In genomic region chr15:64288577-64288976, GRCh38 we compare ENCODE assay signal across 24 cellular contexts.
DNase-seq lines count a peak whose midpoint lies in the region; ATAC-seq and TF ChIP-seq lines count a peak whose summit lies in the region.
"Had no signal": no experiment of that assay in that cellular context is flagged by ENCODE, and none has a peak within 500 bp of the region (broad histone marks: within the 10 kb centered on the region; RNA-seq: fewer than 3 reads in every experiment).

No MANE protein-coding gene starts in this region.

- no peak overlapping the region for H2BK12ac ChIP-seq in H9 (ENCODE audit: insufficient read length, low read depth, low read length)

- H3K56ac ChIP-seq in H9 (ENCODE audit: insufficient read length, low read depth, low read length): no peak overlapping the region

- TF ChIP-seq CTCF in AG09309 (IDR thresholded peaks at IDR 0.05; ENCODE audit: control insufficient read depth, insufficient read depth, low read depth, low read length, missing control alignments) (no peak), H9 (conservative IDR thresholded peaks at IDR 0.05) (no peak), foreskin fibroblast (IDR thresholded peaks at IDR 0.05; ENCODE audit: low read depth, low read length) (no peak), ovary (IDR thresholded peaks at IDR 0.05) (no peak)

- H3T11ph ChIP-seq in H9 (ENCODE audit: low read length): no peak overlapping the region

- TF ChIP-seq POLR2A in ovary (IDR thresholded peaks at IDR 0.05): no peak

- H2BK15ac ChIP-seq in H9 (ENCODE audit: low read depth, low read length): no peak overlapping the region

- no peak for ATAC-seq in HG03108 (IDR thresholded peaks at IDR 0.05; ENCODE audit: unreplicated experiment)
- ATAC-seq: stimulated activated effector memory CD8-positive, alpha-beta T cell treated with anti-CD3 and anti-CD28 coated beads, Interleukin-12 subunit alpha, Interleukin-12 subunit beta, amount 100 ng/mL, for 72 hours had no signal

- H3K9me3 ChIP-seq in H9 (ENCODE audit: control insufficient read depth, low read depth, low read length): no peaks in the 10 kb centered on the region
- no peaks in the 10 kb centered on the region for H3K9me3 ChIP-seq in SJCRH30 (replicated peaks)
- H3K9me3 ChIP-seq in ovary: no peaks in the 10 kb centered on the region
- H3K9me3 ChIP-seq: colonic mucosa, HAP-1, tibial artery had no signal

- H3K4me3 ChIP-seq in AG09309 (ENCODE audit: control insufficient read depth, low read depth, low read length) (no peak overlapping the region), SJCRH30 (0 out of 2 replicates have a peak overlapping the region, but pooled peaks have one; percentile 1), foreskin fibroblast (ENCODE audit: low read depth in 1 of 2, low read length in 2 of 2) (no peak overlapping the region), ovary (no peak overlapping the region)
- H3K4me3 ChIP-seq: colonic mucosa, HAP-1, lung, tibial artery had no signal

- H2BK20ac ChIP-seq in H9 (ENCODE audit: low read depth, low read length, poor library complexity, severe bottlenecking): no peak overlapping the region

- peak overlapping the region in 2 of 3 experiments; percentile 29 to 65; a peak in 2 of 7 replicates for H3K27ac Mint-ChIP-seq in H9
- H3K27ac Mint-ChIP-seq: activated CD4-positive, alpha-beta T cell treated with anti-CD3 and anti-CD28 coated beads, Interleukin-2, amount 10 ng/mL, durations not matched to agents 7 days and 5 days; B cell; progenitor cell of endocrine pancreas; stimulated activated effector memory CD8-positive, alpha-beta T cell treated with anti-CD3 and anti-CD28 coated beads, Interleukin-12 subunit alpha, Interleukin-12 subunit beta, amount 100 ng/mL, for 72 hours had no signal

- no peak overlapping the region for H4K8ac ChIP-seq in H9 (replicated peaks; ENCODE audit: insufficient read length, low read depth, low read length)

- intact Hi-C loops in ovary (cut with DNase I): no loop called here

- H3K14ac ChIP-seq in H9 (ENCODE audit: insufficient read depth, low read length): no peak overlapping the region

- H3K18ac ChIP-seq in H9 (ENCODE audit: insufficient read length, low read depth, low read length): no peak overlapping the region

- no peak for TF ChIP-seq EP300 in ovary (IDR thresholded peaks at IDR 0.05)

- H3K79me2 ChIP-seq in H9 (ENCODE audit: insufficient read depth, low read length): no peaks in the 10 kb centered on the region

- no peak overlapping the region for H3K23ac ChIP-seq in H9 (ENCODE audit: insufficient read length, low read depth, low read length)

- H3K27me3 ChIP-seq in H9 (ENCODE audit: insufficient read depth, low read length) (no peaks in the 10 kb centered on the region), SJCRH30 (no peaks in the 10 kb centered on the region), ovary (no peaks in the 10 kb centered on the region)
- H3K27me3 ChIP-seq: colonic mucosa, tibial artery had no signal

- no peak overlapping the region for H3K9ac ChIP-seq in H9 (ENCODE audit: extremely low read depth, insufficient read length, low read length)

- no peaks in the 10 kb centered on the region; a peak in 1 of 7 replicates for H3K36me3 Mint-ChIP-seq in H9 (ENCODE audit: insufficient read depth in 1 of 3, low read depth in 3 of 3)
- H3K36me3 Mint-ChIP-seq: stimulated activated effector memory CD8-positive, alpha-beta T cell treated with anti-CD3 and anti-CD28 coated beads, Interleukin-12 subunit alpha, Interleukin-12 subunit beta, amount 100 ng/mL, for 72 hours had no signal

- H3K4ac ChIP-seq in H9 (ENCODE audit: low read depth, low read length): no peak overlapping the region

- H3K4me1 ChIP-seq in H9 (ENCODE audit: insufficient read depth, low read length): no peaks in the 10 kb centered on the region
- peaks cover 21% of the 10 kb centered on the region for H3K4me1 ChIP-seq in SJCRH30
- H3K4me1 ChIP-seq in ovary (ENCODE audit: insufficient read depth): no peaks in the 10 kb centered on the region
- H3K4me1 ChIP-seq: colonic mucosa, tibial artery had no signal

- H2BK120ac ChIP-seq in H9 (ENCODE audit: low read depth, low read length, poor library complexity, severe bottlenecking): no peak overlapping the region

- no peak overlapping the region for H3K27ac ChIP-seq in H9 (ENCODE audit: insufficient read length, low read depth, low read length)
- H3K27ac ChIP-seq in SJCRH30: peak overlapping the region; percentile 71
- no peak overlapping the region for H3K27ac ChIP-seq in ovary
- H3K27ac ChIP-seq: colonic mucosa, tibial artery had no signal

- no peaks in the 10 kb centered on the region for H3K27me3 Mint-ChIP-seq in H9 (ENCODE audit: low read depth)
- H3K27me3 Mint-ChIP-seq: activated CD4-positive, alpha-beta T cell treated with anti-CD3 and anti-CD28 coated beads, Interleukin-2, amount 10 ng/mL, durations not matched to agents 7 days and 5 days; B cell; naive B cell; progenitor cell of endocrine pancreas had no signal

- H3K4me1 Mint-ChIP-seq in H9: peaks cover 12 to 13% of the 10 kb centered on the region in 2 experiments

- no peak overlapping the region for H2BK5ac ChIP-seq in H9 (ENCODE audit: insufficient read length, low read length)

- H3K9me3 Mint-ChIP-seq in H9: no peaks in the 10 kb centered on the region
- H3K9me3 Mint-ChIP-seq: activated CD4-positive, alpha-beta T cell treated with anti-CD3 and anti-CD28 coated beads, Interleukin-2, amount 10 ng/mL, durations not matched to agents 7 days and 5 days; naive B cell; stimulated activated effector memory CD8-positive, alpha-beta T cell treated with anti-CD3 and anti-CD28 coated beads, Interleukin-12 subunit alpha, Interleukin-12 subunit beta, amount 100 ng/mL, for 72 hours had no signal

- H3K36me3 ChIP-seq in SJCRH30 (0 out of 2 replicates have a peak, but pooled peaks cover 3% of the 10 kb centered on the region), ovary (no peaks in the 10 kb centered on the region)
- H3K36me3 ChIP-seq: colonic mucosa, HAP-1, tibial artery had no signal

- DNase-seq in AG09309 (ENCODE audit: low read depth) (peak; percentile 38), H9 (no peak), SJCRH30 (peak; percentile 71 to 81), foreskin fibroblast (peak; percentile 26 to 51), NCI-H1092 (lab: John Stamatoyannopoulos, UW) (no peak), ovary (no peak), GF-D8 (lab: John Stamatoyannopoulos, UW) (no peak)
- DNase-seq: activated CD4-positive, alpha-beta T cell treated with anti-CD3 and anti-CD28 coated beads, Interleukin-2, amount 10 ng/mL, durations not matched to agents 7 days and 5 days; activated CD8-positive, alpha-beta memory T cell treated with anti-CD3 and anti-CD28 coated beads, Interleukin-2, amount 50 U/mL, for 48 hours; activated gamma-delta T cell; aorta; colonic mucosa; glutamatergic neuron; naive B cell; NCI-H2081; NCI-H774; stimulated activated CD4-positive, alpha-beta T cell treated with anti-CD3 and anti-CD28 coated beads, Interleukin-12 subunit alpha, Interleukin-12 subunit beta, amount 100 ng/mL, for 4 hours; tibial artery had no signal

- no peak overlapping the region for H2AFZ ChIP-seq in H9 (ENCODE audit: low read length)

- H3K4me2 ChIP-seq in H9 (ENCODE audit: insufficient read depth, insufficient read length, low read length): no peak overlapping the region

- peaks cover 5% of the 10 kb centered on the region for H3K79me1 ChIP-seq in H9 (ENCODE audit: insufficient read depth, low read depth, low read length, poor library complexity, severe bottlenecking)

- H2AK5ac ChIP-seq in H9 (ENCODE audit: insufficient read length, low read length): no peak overlapping the region

- H4K91ac ChIP-seq in H9 (ENCODE audit: insufficient read length, low read depth, low read length): no peak overlapping the region

- H3K4me3 Mint-ChIP-seq in H9: no peak overlapping the region
- H3K4me3 Mint-ChIP-seq: activated CD4-positive, alpha-beta T cell treated with anti-CD3 and anti-CD28 coated beads, Interleukin-2, amount 10 ng/mL, durations not matched to agents 7 days and 5 days; B cell; naive B cell; stimulated activated effector memory CD8-positive, alpha-beta T cell treated with anti-CD3 and anti-CD28 coated beads, Interleukin-12 subunit alpha, Interleukin-12 subunit beta, amount 100 ng/mL, for 72 hours had no signal

- no peaks in the 10 kb centered on the region for H4K20me1 ChIP-seq in H9 (ENCODE audit: control insufficient read depth, insufficient read depth, insufficient read length)

- no CpG with 5 or more reads among the region's 1 CpG for WGBS in H9 (ENCODE audit: extremely low coverage, insufficient read length, low lambda C conversion rate)
- WGBS in ovary, 3 donors: 95 to 100% (median 98%) methylated on average over 1 of the region's 1 CpG

- no peak overlapping the region for H4K5ac ChIP-seq in H9 (ENCODE audit: insufficient read length, low read depth, low read length)

- no peaks in the 10 kb centered on the region for H3K23me2 ChIP-seq in H9 (ENCODE audit: insufficient read length, low read depth, low read length, poor library complexity, severe bottlenecking)

Comparison
In these comparisons a context has a peak if more than half of its experiments do, and no peak if none do; other contexts are left out.
1. DNase-seq: peak in AG09309 (single experiment), SJCRH30 (2 of 2) and foreskin fibroblast (2 of 2); none in H9 (single experiment), NCI-H1092 (single experiment), ovary (0 of 5) and GF-D8 (single experiment).